13 cellular contexts compared by ENCODE assay signal in the genomic region with DNA sequence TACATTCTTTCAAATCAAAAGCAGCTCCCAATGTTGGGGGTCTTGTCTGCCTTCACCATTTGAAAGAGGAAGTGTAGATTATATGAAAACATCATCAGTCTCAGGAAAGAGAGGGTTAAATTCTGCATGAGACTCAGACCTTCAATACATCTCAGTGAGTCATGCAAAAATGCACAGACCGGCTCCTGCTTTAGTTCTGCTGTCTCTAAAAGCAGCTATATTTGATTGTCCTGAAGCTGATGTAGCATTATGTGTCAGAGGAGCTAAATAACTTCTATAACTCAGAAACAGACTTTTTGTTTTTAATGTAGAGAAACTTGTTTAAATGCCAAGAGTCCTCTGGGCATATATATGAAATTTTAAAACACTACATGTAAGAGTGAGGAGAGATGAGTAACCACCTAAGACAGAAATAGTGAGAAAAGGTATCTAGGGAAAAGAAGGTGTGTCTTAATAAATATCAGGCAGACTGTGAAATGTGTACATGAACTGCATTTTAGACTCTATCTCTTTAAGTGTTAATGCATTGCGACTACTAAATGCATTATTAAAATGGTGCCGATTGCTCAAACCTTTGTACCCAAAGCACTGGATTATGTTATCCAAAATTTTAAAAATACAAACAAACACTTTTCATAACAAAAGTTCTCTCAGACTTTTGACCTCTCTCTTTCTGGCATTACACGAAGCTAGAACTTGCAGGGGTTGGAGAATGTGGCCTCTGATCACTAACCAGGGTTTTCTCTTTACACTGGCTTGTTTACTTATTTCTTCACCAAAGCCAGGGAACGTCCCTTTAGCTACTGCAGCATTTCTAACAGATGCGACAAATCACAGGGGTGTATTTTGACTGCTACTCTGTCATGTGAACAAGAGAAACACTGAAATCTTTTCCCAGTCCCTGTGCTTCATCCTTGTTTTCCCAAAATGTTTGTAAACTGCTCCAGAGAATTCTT.
DNase-seq lines count a peak whose midpoint lies in the region; TF ChIP-seq lines count a peak whose summit lies in the region.
"Had no signal": no experiment of that assay in that cellular context is flagged by ENCODE, and none has a peak within 500 bp of the region (broad histone marks: within the 10 kb centered on the region; RNA-seq: fewer than 3 reads in every experiment).

No MANE protein-coding gene starts in this region.

- H2AFZ ChIP-seq in fibroblast of lung (ENCODE audit: low read length) = no peak overlapping the region

- H3K36me3 ChIP-seq in fibroblast of lung (ENCODE audit: control insufficient read depth, insufficient read depth, low read length) = no peaks in the 10 kb centered on the region

- peaks cover 11% of the 10 kb centered on the region for H3K4me1 ChIP-seq in fibroblast of lung (ENCODE audit: control insufficient read depth, extremely low read depth, insufficient read depth, low read length)

- peaks cover 20% of the 10 kb centered on the region for H3K4me1 Mint-ChIP-seq in osteocyte (ENCODE audit: unreplicated experiment)

- H3K27me3 Mint-ChIP-seq in osteocyte (ENCODE audit: unreplicated experiment) = no peaks in the 10 kb centered on the region

- H3K4me3 ChIP-seq in fibroblast of lung (replicated peaks in 1 of 4; ENCODE audit: control extremely low read depth in 1 of 4, insufficient read depth in 1 of 4, low read depth in 3 of 4, low read length in 4 of 4) = peak overlapping the region in 1 of 4 experiments; percentile 8
- H3K4me3 ChIP-seq: GM12878 had no signal

- H4K20me1 ChIP-seq in fibroblast of lung (ENCODE audit: control insufficient read depth, extremely low read depth, insufficient read depth, low read length) = no peaks in the 10 kb centered on the region

- DNase-seq in HCEC 1CT (peak; percentile 47), OCI-M1 (lab: John Stamatoyannopoulos, UW) (peak; percentile 27), fibroblast of lung (ENCODE audit: low read depth in 2 of 2) (peak; percentile 46 to 56), osteocyte (ENCODE audit: extremely low spot score, unreplicated experiment) (no peak), epidermal melanocyte (ENCODE audit: insufficient read length, low spot score) (no peak), T-helper 9 cell (no peak), GOT3 (lab: John Stamatoyannopoulos, UW) (no peak)
- no peak for DNase-seq in activated naive CD4-positive, alpha-beta T cell treated with anti-CD3 and anti-CD28 coated beads, Interleukin-2, amount 50 U/mL, for 16 hours
- DNase-seq: activated T-cell treated with anti-CD3 and anti-CD28 coated beads, Interleukin-2, amount 50 U/mL, for 1 hour; NCI-H446 treated with DMSO at 0.1 percent for 48 hours; SHP77 had no signal

- H3K27ac ChIP-seq in fibroblast of lung (ENCODE audit: insufficient read depth, low read length) = no peak overlapping the region

- H3K9ac ChIP-seq in fibroblast of lung (ENCODE audit: insufficient read depth, low read length) = no peak overlapping the region

- H3K36me3 Mint-ChIP-seq in osteocyte (ENCODE audit: unreplicated experiment) = no peaks in the 10 kb centered on the region

- peak overlapping the region; percentile 66 for H3K4me2 ChIP-seq in fibroblast of lung (ENCODE audit: extremely low read depth, insufficient read depth, low read length)

- no peaks in the 10 kb centered on the region for H3K9me3 ChIP-seq in fibroblast of lung (ENCODE audit: control insufficient read depth, insufficient read depth, low read depth, low read length)

- TF ChIP-seq CTCF in fibroblast of lung (conservative IDR thresholded peaks at IDR 0.05 in 1 of 2, IDR thresholded peaks at IDR 0.05 in 1 of 2; ENCODE audit: low read depth in 1 of 2, low read length in 2 of 2) = no peak
- TF ChIP-seq CTCF in osteocyte (IDR thresholded peaks at IDR 0.05) = no peak

- no peaks in the 10 kb centered on the region for H3K27me3 ChIP-seq in fibroblast of lung (ENCODE audit: control insufficient read depth, insufficient read depth, low read length)

- H3K27ac Mint-ChIP-seq in osteocyte (ENCODE audit: unreplicated experiment) = peak overlapping the region; percentile 56

- no peaks in the 10 kb centered on the region for H3K9me3 Mint-ChIP-seq in osteocyte (ENCODE audit: unreplicated experiment)

- H3K79me2 ChIP-seq in fibroblast of lung (ENCODE audit: control insufficient read depth, insufficient read depth, low read length) = no peaks in the 10 kb centered on the region

- no peak overlapping the region for H3K4me3 Mint-ChIP-seq in osteocyte (ENCODE audit: unreplicated experiment)
- H3K4me3 Mint-ChIP-seq: brain had no signal

Comparison
In these comparisons a context has a peak if more than half of its experiments do, and no peak if none do; other contexts are left out.
1. DNase-seq: peak in HCEC 1CT (single experiment), OCI-M1 (single experiment) and fibroblast of lung (2 of 2); none in osteocyte (single experiment), epidermal melanocyte (single experiment), T-helper 9 cell (single experiment), activated naive CD4-positive, alpha-beta T cell treated with anti-CD3 and anti-CD28 coated beads, Interleukin-2, amount 50 U/mL, for 16 hours (single experiment) and GOT3 (single experiment).